Comparison of ENCODE assay signal across 1 cellular context in the genomic region with DNA sequence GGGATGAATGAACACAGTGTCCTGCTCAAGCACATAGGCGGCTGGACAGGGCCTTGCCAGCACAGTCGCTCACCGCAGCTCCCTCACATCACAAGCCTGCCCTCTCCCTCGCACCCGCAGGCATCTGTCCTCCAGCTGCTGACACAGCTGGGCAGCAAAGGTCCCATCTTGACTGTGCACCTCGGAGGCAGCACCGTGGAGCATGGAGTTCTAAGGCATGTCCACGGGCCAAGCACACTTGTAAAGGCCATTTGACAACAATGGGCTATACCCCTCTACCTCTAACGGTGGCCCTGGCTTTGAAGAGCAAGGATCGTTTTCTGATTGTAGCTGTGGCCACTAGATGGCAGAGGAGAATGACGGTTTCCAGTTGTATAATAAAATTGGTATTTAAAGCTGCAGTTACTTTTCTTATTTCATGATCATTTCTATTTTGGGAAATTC.
TF ChIP-seq lines count a peak whose summit lies in the region.

No MANE protein-coding gene starts in this region.

TF ChIP-seq in WTC11, 78 proteins besides CTCF, POLR2A, EP300 and RAD21 (continued from another document):
- TF ChIP-seq, protein P1, sequence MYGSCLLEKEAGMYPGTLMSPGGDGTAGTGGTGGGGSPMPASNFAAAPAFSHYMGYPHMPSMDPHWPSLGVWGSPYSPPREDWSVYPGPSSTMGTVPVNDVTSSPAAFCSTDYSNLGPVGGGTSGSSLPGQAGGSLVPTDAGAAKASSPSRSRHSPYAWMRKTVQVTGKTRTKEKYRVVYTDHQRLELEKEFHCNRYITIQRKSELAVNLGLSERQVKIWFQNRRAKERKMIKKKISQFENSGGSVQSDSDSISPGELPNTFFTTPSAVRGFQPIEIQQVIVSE (CRISPR knock-in tag; IDR thresholded peaks at IDR 0.05; ENCODE audit: borderline replicate concordance), result no peak
- TF ChIP-seq, protein P2, sequence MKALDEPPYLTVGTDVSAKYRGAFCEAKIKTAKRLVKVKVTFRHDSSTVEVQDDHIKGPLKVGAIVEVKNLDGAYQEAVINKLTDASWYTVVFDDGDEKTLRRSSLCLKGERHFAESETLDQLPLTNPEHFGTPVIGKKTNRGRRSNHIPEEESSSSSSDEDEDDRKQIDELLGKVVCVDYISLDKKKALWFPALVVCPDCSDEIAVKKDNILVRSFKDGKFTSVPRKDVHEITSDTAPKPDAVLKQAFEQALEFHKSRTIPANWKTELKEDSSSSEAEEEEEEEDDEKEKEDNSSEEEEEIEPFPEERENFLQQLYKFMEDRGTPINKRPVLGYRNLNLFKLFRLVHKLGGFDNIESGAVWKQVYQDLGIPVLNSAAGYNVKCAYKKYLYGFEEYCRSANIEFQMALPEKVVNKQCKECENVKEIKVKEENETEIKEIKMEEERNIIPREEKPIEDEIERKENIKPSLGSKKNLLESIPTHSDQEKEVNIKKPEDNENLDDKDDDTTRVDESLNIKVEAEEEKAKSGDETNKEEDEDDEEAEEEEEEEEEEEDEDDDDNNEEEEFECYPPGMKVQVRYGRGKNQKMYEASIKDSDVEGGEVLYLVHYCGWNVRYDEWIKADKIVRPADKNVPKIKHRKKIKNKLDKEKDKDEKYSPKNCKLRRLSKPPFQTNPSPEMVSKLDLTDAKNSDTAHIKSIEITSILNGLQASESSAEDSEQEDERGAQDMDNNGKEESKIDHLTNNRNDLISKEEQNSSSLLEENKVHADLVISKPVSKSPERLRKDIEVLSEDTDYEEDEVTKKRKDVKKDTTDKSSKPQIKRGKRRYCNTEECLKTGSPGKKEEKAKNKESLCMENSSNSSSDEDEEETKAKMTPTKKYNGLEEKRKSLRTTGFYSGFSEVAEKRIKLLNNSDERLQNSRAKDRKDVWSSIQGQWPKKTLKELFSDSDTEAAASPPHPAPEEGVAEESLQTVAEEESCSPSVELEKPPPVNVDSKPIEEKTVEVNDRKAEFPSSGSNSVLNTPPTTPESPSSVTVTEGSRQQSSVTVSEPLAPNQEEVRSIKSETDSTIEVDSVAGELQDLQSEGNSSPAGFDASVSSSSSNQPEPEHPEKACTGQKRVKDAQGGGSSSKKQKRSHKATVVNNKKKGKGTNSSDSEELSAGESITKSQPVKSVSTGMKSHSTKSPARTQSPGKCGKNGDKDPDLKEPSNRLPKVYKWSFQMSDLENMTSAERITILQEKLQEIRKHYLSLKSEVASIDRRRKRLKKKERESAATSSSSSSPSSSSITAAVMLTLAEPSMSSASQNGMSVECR (CRISPR knock-in tag; IDR thresholded peaks at IDR 0.05; ENCODE audit: borderline replicate concordance), result no peak
- TF ChIP-seq MYBL2 (CRISPR knock-in tag; IDR thresholded peaks at IDR 0.05) (no peak), NR1H2 (CRISPR knock-in tag; IDR thresholded peaks at IDR 0.05) (no peak)
- TF ChIP-seq, protein P3, sequence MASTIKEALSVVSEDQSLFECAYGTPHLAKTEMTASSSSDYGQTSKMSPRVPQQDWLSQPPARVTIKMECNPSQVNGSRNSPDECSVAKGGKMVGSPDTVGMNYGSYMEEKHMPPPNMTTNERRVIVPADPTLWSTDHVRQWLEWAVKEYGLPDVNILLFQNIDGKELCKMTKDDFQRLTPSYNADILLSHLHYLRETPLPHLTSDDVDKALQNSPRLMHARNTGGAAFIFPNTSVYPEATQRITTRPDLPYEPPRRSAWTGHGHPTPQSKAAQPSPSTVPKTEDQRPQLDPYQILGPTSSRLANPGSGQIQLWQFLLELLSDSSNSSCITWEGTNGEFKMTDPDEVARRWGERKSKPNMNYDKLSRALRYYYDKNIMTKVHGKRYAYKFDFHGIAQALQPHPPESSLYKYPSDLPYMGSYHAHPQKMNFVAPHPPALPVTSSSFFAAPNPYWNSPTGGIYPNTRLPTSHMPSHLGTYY (CRISPR knock-in tag; IDR thresholded peaks at IDR 0.05), result no peak
TF ChIP-seq in WTC11: peak in this region for 0.
